In the genomic region with DNA sequence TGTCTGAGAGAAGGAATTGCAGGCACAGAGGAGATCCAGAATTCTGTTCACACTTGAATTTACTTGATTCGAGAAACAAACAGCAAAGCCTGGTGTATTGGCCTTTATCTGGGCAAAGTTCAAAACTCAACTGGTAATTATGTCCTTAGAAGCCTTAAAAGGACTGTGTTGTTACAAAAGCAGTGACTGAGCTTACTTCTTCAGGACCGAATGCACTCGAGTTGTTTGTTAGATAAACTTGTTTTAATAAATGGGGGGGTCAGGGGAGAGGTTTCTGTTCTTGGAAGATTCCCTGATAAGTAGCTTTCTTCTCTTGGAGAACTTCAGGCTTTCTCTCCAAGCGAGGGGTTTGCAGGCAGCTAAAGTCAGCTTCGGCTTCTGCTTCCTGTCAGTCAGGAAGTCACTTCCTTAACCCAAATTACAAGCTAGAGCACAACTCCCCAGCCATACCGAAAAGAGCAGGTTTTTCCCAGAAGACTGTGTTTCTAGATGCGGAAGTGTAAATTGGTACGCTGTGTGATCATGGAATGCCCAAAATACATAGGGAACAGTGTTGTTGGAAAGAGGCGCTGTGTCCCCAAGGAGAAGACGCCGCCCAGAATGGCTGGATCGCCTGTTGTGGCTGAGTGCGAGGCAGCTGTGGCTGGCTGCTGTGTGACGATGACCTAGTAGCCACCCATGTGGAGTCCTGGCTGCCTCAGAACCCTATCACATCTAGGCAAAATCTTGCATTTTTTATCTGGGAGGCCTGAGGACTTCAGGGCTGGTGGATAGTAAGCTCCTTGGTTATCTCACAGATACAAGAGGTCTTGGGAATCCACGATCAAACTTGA, we compare ENCODE assay signal across 9 cellular contexts.
DNase-seq lines count a peak whose midpoint lies in the region; ATAC-seq, FAIRE-seq and TF ChIP-seq lines count a peak whose summit lies in the region.
"Had no signal": no experiment of that assay in that cellular context is flagged by ENCODE, and none has a peak within 500 bp of the region (broad histone marks: within the 10 kb centered on the region; RNA-seq: fewer than 3 reads in every experiment).

No MANE protein-coding gene starts in this region.

- WGBS in K562 (ENCODE audit: insufficient coverage, low coverage, missing lambda C conversion rate) = under 1% methylated on average over 13 of the region's 15 CpGs
- WGBS in HepG2 (ENCODE audit: low lambda C conversion rate) = 56% methylated on average over 15 of the region's 15 CpGs

- in situ Hi-C loops in K562 (cut with MboI) = no loop called here
- in situ Hi-C loops in HepG2 (cut with HindIII; ENCODE audit: extremely low pct_ligation_motif_present, low pct_unique_long_range_greater_than_20kb) = no loop called here

- H3K9ac ChIP-seq in K562 (ENCODE audit: insufficient read depth in 1 of 2, low read depth in 2 of 2, low read length in 2 of 2) (peak overlapping the region; percentile 72 to 75), HepG2 (ENCODE audit: insufficient read depth, low read depth, low read length) (peak overlapping the region; percentile 31; the same call in 1 of the 2 replicates)

- H3K36me3 ChIP-seq in K562 (ENCODE audit: control insufficient read depth, insufficient read depth, low read length) = no peaks in the 10 kb centered on the region; the same call in 2 of the 3 replicates
- peaks cover 0 to 17% of the 10 kb centered on the region in 2 experiments; a peak in 3 of 5 replicates for H3K36me3 ChIP-seq in HepG2 (replicated peaks in 1 of 2; ENCODE audit: control insufficient read depth in 1 of 2, insufficient read depth in 2 of 2, low read length in 2 of 2)

- FAIRE-seq in K562 (lab: Jason Lieb, UNC) = peak; percentile 80
- peak; percentile 69 for FAIRE-seq in HepG2 (lab: Jason Lieb, UNC)

- POLR2A ChIA-PET in K562 (lab: Yijun Ruan, JAX) = interaction anchor here (0.8 to 1.7 kb wide), 9 partner anchors 10 to 125 kb away, joined by 3 to 5 read pairs (median 4); no protein-coding TSS in a partner anchor
- POLR2A ChIA-PET in HepG2 (lab: Yijun Ruan, JAX) = interaction anchor here (0.7 to 2.3 kb wide), 5 partner anchors 13 to 162 kb away, joined by 3 to 14 read pairs (median 3); partner anchors contain the start of gene TCF7L2

- H3K27ac ChIP-seq in K562 (ENCODE audit: extremely low read depth, low read depth, low read length) (peak overlapping the region; percentile 98), HepG2 (ENCODE audit: extremely low read length, insufficient read depth, low read length) (peak overlapping the region; percentile 60)

- intact Hi-C loops in K562 (cut with micrococcal nuclease) (loop anchor here (5.0 kb wide), 1 partner anchor 108 kb away; the partner anchor contains the start of gene TCF7L2), HepG2 (cut with micrococcal nuclease; ENCODE audit: unreplicated experiment) (loop anchor here (10.0 kb wide), 1 partner anchor 106 kb away; the partner anchor contains the start of gene TCF7L2)

- H3K27me3 ChIP-seq in K562 (ENCODE audit: control insufficient read depth in 2 of 2, insufficient read depth in 2 of 2, low read length in 2 of 2) (no peaks in the 10 kb centered on the region), HepG2 (ENCODE audit: control insufficient read depth in 1 of 2, insufficient read depth in 2 of 2, low read length in 2 of 2) (no peaks in the 10 kb centered on the region)

- peak overlapping the region; percentile 84 for H3K4me2 ChIP-seq in K562 (ENCODE audit: insufficient read depth, low read length)
- H3K4me2 ChIP-seq in HepG2 (ENCODE audit: low read depth, low read length) = peak overlapping the region; percentile 84

- peak; percentile 84 for ATAC-seq in K562
- ATAC-seq in HepG2 = peak; percentile 20
- ATAC-seq in HG03139 (IDR thresholded peaks at IDR 0.05; ENCODE audit: unreplicated experiment) = no peak
- ATAC-seq: esophagus mucosa had no signal

- TF ChIP-seq CTCF in K562 (IDR thresholded peaks at IDR 0.05 in 2 of 3, conservative IDR thresholded peaks at IDR 0.05 in 1 of 3; ENCODE audit: insufficient read depth in 2 of 3, low read depth in 1 of 3, low read length in 3 of 3) (no peak), HepG2 (CRISPR knock-in tag; IDR thresholded peaks at IDR 0.05) (no peak)

- H3K79me2 ChIP-seq in K562 (ENCODE audit: control insufficient read depth, insufficient read depth, low read length) (no peaks in the 10 kb centered on the region), HepG2 (ENCODE audit: insufficient read depth, low read length) (peaks cover 97% of the 10 kb centered on the region)

- no peak for TF ChIP-seq RAD21 in K562 (CRISPR knock-in tag; conservative IDR thresholded peaks at IDR 0.05 in 1 of 2, IDR thresholded peaks at IDR 0.05 in 1 of 2)
- no peak for TF ChIP-seq RAD21 in HepG2 (CRISPR knock-in tag; IDR thresholded peaks at IDR 0.05)

- peaks cover 14 to 65% of the 10 kb centered on the region in 2 experiments for H3K4me1 ChIP-seq in K562 (replicated peaks in 1 of 2; ENCODE audit: control insufficient read depth in 2 of 2, insufficient read depth in 2 of 2, low read length in 2 of 2)
- peaks cover 87% of the 10 kb centered on the region for H3K4me1 ChIP-seq in HepG2 (ENCODE audit: insufficient read depth, low read length)

- no peaks in the 10 kb centered on the region for H3K9me3 ChIP-seq in K562 (replicated peaks; ENCODE audit: control insufficient read depth, insufficient read depth, low read depth, low read length)
- no peaks in the 10 kb centered on the region for H3K9me3 ChIP-seq in HepG2 (ENCODE audit: low read length)

- TF ChIP-seq POLR2A in K562 (conservative IDR thresholded peaks at IDR 0.05) = peak; percentile 70; the same call in 1 of the 2 replicates
- TF ChIP-seq POLR2A in HepG2 (IDR thresholded peaks at IDR 0.05; ENCODE audit: insufficient read depth in 1 of 2, low read depth in 2 of 2, low read length in 2 of 2) = no peak

- H3K4me3 ChIP-seq in K562 = peak overlapping the region; percentile 31
- H3K4me3 ChIP-seq in HepG2 (replicated peaks in 1 of 3; ENCODE audit: insufficient read depth in 1 of 3, low read depth in 2 of 3, low read length in 3 of 3) = peak overlapping the region in 2 of 3 experiments; percentile 41 to 51; a peak in 3 of 6 replicates

- no peaks in the 10 kb centered on the region for H3K9me1 ChIP-seq in K562 (ENCODE audit: control insufficient read depth, insufficient read depth, low read length)

- peak overlapping the region; percentile 99 for H2AFZ ChIP-seq in K562 (ENCODE audit: low read depth, low read length)
- no peak overlapping the region for H2AFZ ChIP-seq in HepG2 (ENCODE audit: low read length)

- TF ChIP-seq EP300 in K562 (IDR thresholded peaks at IDR 0.05; ENCODE audit: low read length) (peak; percentile 91), HepG2 (IDR thresholded peaks at IDR 0.05; ENCODE audit: low read depth in 2 of 2, low read length in 2 of 2) (no peak), HepG2 (CRISPR knock-in tag; IDR thresholded peaks at IDR 0.05; ENCODE audit: borderline replicate concordance) (no peak)

- CTCF ChIA-PET in K562 (lab: Yijun Ruan, JAX; ENCODE audit: low intra/inter-chr PET ratio) (no interaction called here), HepG2 (lab: Yijun Ruan, JAX; ENCODE audit: low intra/inter-chr PET ratio, low total read pairs) (no interaction called here)

- peak; percentile 30 for DNase-seq in LHCN-M2 (ENCODE audit: low read depth)
- DNase-seq in K562 (ENCODE audit: extremely low read depth in 1 of 4, low spot score in 3 of 4) = peak; percentile 62 to 87 (median 72)
- DNase-seq in HepG2 (ENCODE audit: low spot score) = peak; percentile 71
- peak; percentile 78 for DNase-seq in superior temporal gyrus (ENCODE audit: extremely low spot score)
- no peak for DNase-seq in mucosa of gallbladder (ENCODE audit: low spot score)
- no peak for DNase-seq in cerebellar cortex (ENCODE audit: low spot score)
- DNase-seq in activated naive CD4-positive, alpha-beta T cell (lab: John Stamatoyannopoulos, UW) = no peak

- H4K20me1 ChIP-seq in K562 (replicated peaks; ENCODE audit: control insufficient read depth, insufficient read depth, low read length) = no peaks in the 10 kb centered on the region
- H4K20me1 ChIP-seq in HepG2 (ENCODE audit: insufficient read depth, low read length) = peaks cover 62% of the 10 kb centered on the region

- BruUV-seq in K562 (replicated peaks; lab: Mats Ljungman, UMichigan) (no TSS peak), HepG2 (replicated peaks; lab: Mats Ljungman, UMichigan) (no TSS peak)

TF ChIP-seq in K562, 482 proteins besides CTCF, POLR2A, EP300 and RAD21 (continues in another document):
- TF ChIP-seq ZEB2 (IDR thresholded peaks at IDR 0.05) (peak; percentile 40; the same call in 1 of the 2 replicates), XRCC3 (IDR thresholded peaks at IDR 0.05) (no peak)

TF ChIP-seq in HepG2, 621 proteins besides CTCF, POLR2A, EP300 and RAD21 (continues in another document):
- TF ChIP-seq RCOR2 (CRISPR knock-in tag; IDR thresholded peaks at IDR 0.05) (no peak), SOX13 (IDR thresholded peaks at IDR 0.05) (no peak), SOX13 (CRISPR knock-in tag; conservative IDR thresholded peaks at IDR 0.05 in 1 of 2, IDR thresholded peaks at IDR 0.05 in 1 of 2) (peak in 1 of 2 experiments; percentile 25; a peak in 1 of 4 replicates), NCOA2 (CRISPR knock-in tag; IDR thresholded peaks at IDR 0.05) (peak; percentile 32; the same call in 1 of the 2 replicates), USF2 (IDR thresholded peaks at IDR 0.05; ENCODE audit: low read depth, low read length) (no peak), USF2 (CRISPR knock-in tag; IDR thresholded peaks at IDR 0.05; ENCODE audit: borderline replicate concordance) (peak; percentile 41; the same call in 1 of the 2 replicates), SAFB2 (CRISPR knock-in tag; IDR thresholded peaks at IDR 0.05; ENCODE audit: borderline replicate concordance, low read depth) (no peak), ZNF83 (CRISPR knock-in tag; IDR thresholded peaks at IDR 0.05; ENCODE audit: borderline replicate concordance) (no peak), SRF (IDR thresholded peaks at IDR 0.05; ENCODE audit: low read depth, low read length) (peak; percentile 90), NRL (CRISPR knock-in tag; IDR thresholded peaks at IDR 0.05; ENCODE audit: borderline replicate concordance) (no peak)

Comparison
In these comparisons a context has a peak if more than half of its experiments do, and no peak if none do; other contexts are left out.
1. DNase-seq: peak in LHCN-M2 (single experiment), K562 (4 of 4), HepG2 (single experiment) and superior temporal gyrus (single experiment); none in mucosa of gallbladder (single experiment), cerebellar cortex (single experiment) and activated naive CD4-positive, alpha-beta T cell (0 of 4).